In genomic region chr20:43513298-43514061, GRCh38 we compare ENCODE assay signal across 8 cellular contexts. TPM values are rescaled to one million over a fixed set of nuclear protein-coding genes. Genes with fewer than 3 reads are reported as not detected.
A peak's percentile ranks its signal among the peaks of the same experiment; 100 is the strongest.
DNase-seq lines count a peak whose midpoint lies in the region; ATAC-seq and TF ChIP-seq lines count a peak whose summit lies in the region.

No MANE protein-coding gene starts in this region.

- H3K4me1 ChIP-seq in MM.1S (ENCODE audit: low read length) (no peaks in the 10 kb centered on the region), esophagus muscularis mucosa (peaks cover 4 to 26% (median 24%) of the 10 kb centered on the region in 4 donors)

- peak overlapping the region; percentile 64 for H3K4me2 ChIP-seq in MM.1S (ENCODE audit: low read depth, low read length)

- H3K9me2 ChIP-seq in MM.1S (replicated peaks; ENCODE audit: insufficient read depth, low read length), result no peaks in the 10 kb centered on the region

- peak overlapping the region; percentile 62 for H3K4me3 ChIP-seq in MM.1S (ENCODE audit: low read length)
- H3K4me3 ChIP-seq in esophagus muscularis mucosa, result peak overlapping the region; percentile 60 to 72 (median 65)
- H3K4me3 ChIP-seq in retinal pigment epithelial cell (ENCODE audit: low read length), result peak overlapping the region; percentile 57

- DNase-seq in MM.1S (no peak), esophagus muscularis mucosa (ENCODE audit: extremely low spot score) (no peak), retinal pigment epithelial cell (ENCODE audit: low read depth) (no peak), CD1c-positive myeloid dendritic cell (ENCODE audit: extremely low spot score) (no peak), SHP77 treated with DMSO at 0.1 percent for 48 hours (lab: John Stamatoyannopoulos, UW) (no peak), NCI-H446 (lab: John Stamatoyannopoulos, UW) (no peak)

- H3K79me2 ChIP-seq in MM.1S (ENCODE audit: low read length), result no peaks in the 10 kb centered on the region

- H3K27me3 ChIP-seq in MM.1S (replicated peaks; ENCODE audit: insufficient read depth, low read length) (no peaks in the 10 kb centered on the region), esophagus muscularis mucosa (peaks cover 0 to 8% (median 0%) of the 10 kb centered on the region in 4 donors)

- TF ChIP-seq CTCF in MM.1S (IDR thresholded peaks at IDR 0.05; ENCODE audit: low read length), result no peak
- TF ChIP-seq CTCF in esophagus muscularis mucosa (IDR thresholded peaks at IDR 0.05), result no peak
- TF ChIP-seq CTCF in retinal pigment epithelial cell (conservative IDR thresholded peaks at IDR 0.05; ENCODE audit: low read depth, low read length), result no peak

- TF ChIP-seq POLR2A in esophagus muscularis mucosa (IDR thresholded peaks at IDR 0.05; ENCODE audit: low read depth), result no peak

- no peaks in the 10 kb centered on the region for H4K20me1 ChIP-seq in MM.1S (ENCODE audit: insufficient read depth, low read length)

- peak overlapping the region; percentile 74 for H2AFZ ChIP-seq in MM.1S (ENCODE audit: low read length)

- H3K36me3 ChIP-seq in MM.1S (replicated peaks; ENCODE audit: insufficient read depth, low read length) (no peaks in the 10 kb centered on the region), esophagus muscularis mucosa (no peaks in the 10 kb centered on the region)

- H3K27ac ChIP-seq in MM.1S (ENCODE audit: low read length) (no peak overlapping the region), esophagus muscularis mucosa (replicated peaks in 1 of 4) (peak overlapping the region; percentile 55 to 81 (median 78))

- WGBS in esophagus muscularis mucosa, result 74% methylated on average over 6 of the region's 24 CpGs

- H3K9ac ChIP-seq in MM.1S (ENCODE audit: low read length), result peak overlapping the region; percentile 49; the same call in 1 of the 2 replicates

- peak; percentile 1 for ATAC-seq in GM18511 (IDR thresholded peaks at IDR 0.05; ENCODE audit: unreplicated experiment)
- no peak for ATAC-seq in GM19023 (IDR thresholded peaks at IDR 0.05; ENCODE audit: unreplicated experiment)

- no peaks in the 10 kb centered on the region for H3K9me3 ChIP-seq in MM.1S (replicated peaks; ENCODE audit: insufficient read depth, low read length)
- H3K9me3 ChIP-seq in esophagus muscularis mucosa, result no peaks in the 10 kb centered on the region

- intact Hi-C loops in esophagus muscularis mucosa (cut with DNase I), result loop anchor here (5.0 kb wide), 1 partner anchor 51 kb away; no protein-coding TSS in a partner anchor

- no peaks in the 10 kb centered on the region for H3F3A ChIP-seq in MM.1S (ENCODE audit: insufficient read depth, low read length)

- TF ChIP-seq EP300 in esophagus muscularis mucosa (IDR thresholded peaks at IDR 0.05), result no peak

RNA-seq across cellular contexts. Expression of gene L3MBTL1, which starts 6.0 kb away (rescaled TPM):
- 10 to 100 TPM in 1 of 4 donors, 1 to 10 TPM in 3; 5.6 to 19.5 (median 8.5) TPM for total RNA-seq in esophagus muscularis mucosa

RNA-seq across cellular contexts. Expression of gene SGK2, which starts 45.3 kb away (rescaled TPM):
- total RNA-seq in esophagus muscularis mucosa, result 1 to 10 TPM in 1 of 4 donors, under 1 TPM in 2, not detected in 1; 0.42 to 1.3 (median 0.66) TPM

RNA-seq across cellular contexts. Expression of gene SRSF6, which starts 55.8 kb away (rescaled TPM):
- 10 to 100 TPM; 22.4 to 46.1 (median 25.3) TPM for total RNA-seq in esophagus muscularis mucosa
